11 cellular contexts compared by ENCODE assay signal in the genomic region with DNA sequence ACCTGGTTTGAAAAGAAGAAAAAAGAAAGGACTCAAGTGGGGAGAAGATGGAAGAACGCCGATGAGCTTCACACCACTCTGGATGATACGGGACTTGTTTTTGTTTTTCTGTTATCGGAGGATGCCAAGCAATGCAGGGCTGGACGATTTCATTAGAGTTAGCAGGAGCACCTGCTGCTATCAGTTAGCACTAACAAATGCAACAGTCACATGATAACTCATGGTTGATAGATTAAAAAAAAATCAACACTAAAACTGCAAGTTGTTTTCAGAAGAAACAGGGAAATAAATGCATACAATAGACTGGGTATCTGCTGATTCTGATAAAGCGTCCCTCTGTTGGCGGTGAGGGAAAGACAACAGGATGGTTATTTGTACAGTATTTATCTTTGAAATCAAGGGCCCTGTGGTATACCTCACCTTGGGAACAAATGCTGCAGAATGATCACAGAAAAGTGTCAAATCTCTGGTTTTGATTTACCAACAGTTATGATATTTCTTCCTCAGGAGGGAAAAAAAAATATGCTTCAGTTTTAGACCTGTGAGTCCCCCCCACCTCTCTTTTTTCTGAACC.
DNase-seq lines count a peak whose midpoint lies in the region; ATAC-seq, FAIRE-seq and TF ChIP-seq lines count a peak whose summit lies in the region.
"Had no signal": no experiment of that assay in that cellular context is flagged by ENCODE, and none has a peak within 500 bp of the region (broad histone marks: within the 10 kb centered on the region; RNA-seq: fewer than 3 reads in every experiment).

No MANE protein-coding gene starts in this region.

- H3K4me2 ChIP-seq in OCI-LY3 (ENCODE audit: low read length) (peak overlapping the region; percentile 55), H1 (ENCODE audit: insufficient read depth in 1 of 2, low read depth in 2 of 2, low read length in 2 of 2) (no peak overlapping the region)

- no peak overlapping the region for H3K56ac ChIP-seq in H1 (replicated peaks; ENCODE audit: insufficient read length, low read depth, low read length)

- no peak overlapping the region for H3K23ac ChIP-seq in H1 (ENCODE audit: insufficient read length)

- no peak overlapping the region for H2BK15ac ChIP-seq in H1 (ENCODE audit: low read length)

- TF ChIP-seq POLR2A in H1 (IDR thresholded peaks at IDR 0.05; ENCODE audit: control extremely low read depth in 1 of 2, low read depth in 2 of 2, low read length in 2 of 2): no peak

- H4K5ac ChIP-seq in H1 (ENCODE audit: insufficient read length, low read depth, low read length): no peak overlapping the region

- no peak overlapping the region for H3K18ac ChIP-seq in H1 (ENCODE audit: extremely low read depth, low read length)

- TF ChIP-seq CTCF in Caco-2 (IDR thresholded peaks at IDR 0.05; ENCODE audit: insufficient read depth in 1 of 2, low read depth in 1 of 2, low read length in 1 of 2, severe bottlenecking in 1 of 2, unreplicated experiment in 1 of 2) (no peak), OCI-LY3 (IDR thresholded peaks at IDR 0.05; ENCODE audit: low read depth, low read length) (no peak), H1 (IDR thresholded peaks at IDR 0.05; ENCODE audit: control extremely low read depth in 1 of 3, insufficient read depth in 1 of 3, low read depth in 1 of 3, low read length in 3 of 3) (no peak), pancreas (IDR thresholded peaks at IDR 0.05) (no peak), GM20000 (IDR thresholded peaks at IDR 0.05; ENCODE audit: extremely low read depth, missing control alignments) (no peak), GM10248 (IDR thresholded peaks at IDR 0.05; ENCODE audit: control extremely low read depth, extremely low read depth, low read depth, missing control alignments) (no peak)

- POLR2A ChIA-PET in Caco-2 (lab: Charles Lee): no interaction called here
- POLR2A ChIA-PET in H1 (lab: Charles Lee; ENCODE audit: partially characterized antibody): no interaction called here
- POLR2A ChIA-PET in GM10248 (lab: Yijun Ruan, JAX): no interaction called here

- H2BK20ac ChIP-seq in H1 (ENCODE audit: low read length): no peak overlapping the region

- DNase-seq in Caco-2: no peak
- DNase-seq in H1 (ENCODE audit: low read depth in 1 of 2, low spot score in 2 of 2): no peak
- no peak for DNase-seq in pancreas
- no peak for DNase-seq in HuH-7.5 (ENCODE audit: low spot score)
- DNase-seq in GM20000 (ENCODE audit: low spot score): no peak
- no peak for DNase-seq in GM10248 (ENCODE audit: extremely low spot score)
- DNase-seq: DMS79 treated with DMSO at 0.1 percent for 48 hours, heart left ventricle had no signal

- peaks cover 96% of the 10 kb centered on the region for H3K79me2 ChIP-seq in OCI-LY3 (ENCODE audit: low read length)
- peaks cover 0 to 3% of the 10 kb centered on the region in 2 experiments; a peak in 1 of 4 replicates for H3K79me2 ChIP-seq in H1 (ENCODE audit: control insufficient read depth in 1 of 2, insufficient read depth in 2 of 2, low read length in 2 of 2)

- no TSS peak for BruUV-seq in Caco-2 (replicated peaks; lab: Mats Ljungman, UMichigan)

- H3K23me2 ChIP-seq in H1 (ENCODE audit: low read depth, low read length): no peaks in the 10 kb centered on the region; the same call in 1 of the 2 replicates

- H2AFZ ChIP-seq in OCI-LY3 (ENCODE audit: low read depth, low read length): no peak overlapping the region
- H2AFZ ChIP-seq in H1 (ENCODE audit: low read length): no peak overlapping the region

- H3K9ac ChIP-seq in OCI-LY3 (ENCODE audit: low read length) (peak overlapping the region; percentile 26; the same call in 1 of the 2 replicates), H1 (replicated peaks in 1 of 4; ENCODE audit: extremely low read depth in 1 of 4, low read depth in 3 of 4, low read length in 3 of 4) (no peak overlapping the region)

- CTCF ChIA-PET in Caco-2 (lab: Charles Lee) (interaction anchor here (0.6 kb wide), 1 partner anchor 348 kb away, joined by 3 read pairs; no protein-coding TSS in a partner anchor), H1 (lab: Charles Lee; ENCODE audit: partially characterized antibody) (interaction anchor here (1.6 kb wide), 1 partner anchor 11 kb away, joined by 4 read pairs; no protein-coding TSS in a partner anchor), GM10248 (lab: Yijun Ruan, JAX) (interaction anchor here (0.8 to 1.2 kb wide), 3 partner anchors 11 to 62 kb away, joined by 3 to 4 read pairs (median 4); no protein-coding TSS in a partner anchor)

- H3K4me3 Mint-ChIP-seq in Caco-2 (ENCODE audit: unreplicated experiment): no peak overlapping the region

- no peaks in the 10 kb centered on the region for H3K9me3 ChIP-seq in Caco-2
- H3K9me3 ChIP-seq in OCI-LY3 (ENCODE audit: insufficient read depth, low read length): no peaks in the 10 kb centered on the region
- no peaks in the 10 kb centered on the region for H3K9me3 ChIP-seq in H1 (ENCODE audit: insufficient read depth in 2 of 2, low read depth in 1 of 2, low read length in 1 of 2)
- H3K9me3 ChIP-seq in pancreas: no peaks in the 10 kb centered on the region
- H3K9me3 ChIP-seq: heart left ventricle had no signal

- H2AK5ac ChIP-seq in H1 (ENCODE audit: low read depth, low read length): no peak overlapping the region

- WGBS in H1 (ENCODE audit: extremely low coverage in 1 of 2, insufficient coverage in 1 of 2, insufficient read length in 1 of 2, insufficient replicate concordance in 2 of 2, low coverage in 1 of 2, low lambda C conversion rate in 2 of 2, missing lambda C conversion rate in 1 of 2), 2 experiments: 64% methylated on average over 7 of the region's 7 CpGs; no CpG with 5 or more reads in 1 of the 2 experiments
- 39 to 49% methylated on average over 7 of the region's 7 CpGs for whole genome bisulfite sequencing in pancreas, 2 donors

- no peak for TF ChIP-seq RAD21 in H1 (IDR thresholded peaks at IDR 0.05 in 1 of 2, conservative IDR thresholded peaks at IDR 0.05 in 1 of 2; ENCODE audit: low read depth in 2 of 2, low read length in 2 of 2)

- peak overlapping the region; percentile 46 for H3K27ac ChIP-seq in OCI-LY3 (ENCODE audit: low read length)
- no peak overlapping the region for H3K27ac ChIP-seq in H1 (ENCODE audit: low read depth, low read length)
- peak overlapping the region in 2 of 4 donors; percentile 27 to 60 for H3K27ac ChIP-seq in pancreas

- H2BK5ac ChIP-seq in H1 (ENCODE audit: low read depth, low read length): no peak overlapping the region

- no peak overlapping the region for H3K4me3 ChIP-seq in Caco-2 (ENCODE audit: low read depth, low read length)
- peak overlapping the region; percentile 20; the same call in 1 of the 2 replicates for H3K4me3 ChIP-seq in OCI-LY3 (ENCODE audit: low read length)
- no peak overlapping the region for H3K4me3 ChIP-seq in H1 (ENCODE audit: extremely low read depth in 1 of 4, insufficient read depth in 2 of 4, low read depth in 3 of 4, low read length in 4 of 4)
- no peak overlapping the region for H3K4me3 ChIP-seq in pancreas
- H3K4me3 ChIP-seq: coronary artery, heart left ventricle had no signal

- no peaks in the 10 kb centered on the region for H3K79me1 ChIP-seq in H1 (ENCODE audit: low read depth, low read length)

- peak in 3 of 4 donors; percentile 9 to 29 (median 16) for ATAC-seq in pancreas

- H4K20me1 ChIP-seq in OCI-LY3 (ENCODE audit: insufficient read depth, low read length): peaks cover 90% of the 10 kb centered on the region
- peaks cover 0 to 2% of the 10 kb centered on the region in 2 experiments for H4K20me1 ChIP-seq in H1 (replicated peaks in 1 of 2; ENCODE audit: control insufficient read depth in 1 of 2, insufficient read depth in 2 of 2, low read length in 2 of 2)

- H4K8ac ChIP-seq in H1 (ENCODE audit: extremely low read depth, insufficient read depth, low read length): no peak overlapping the region

- H3K27ac Mint-ChIP-seq in Caco-2 (ENCODE audit: unreplicated experiment): peak overlapping the region; percentile 76

- no peak for TF ChIP-seq EP300 in H1 (IDR thresholded peaks at IDR 0.05; ENCODE audit: borderline replicate concordance in 1 of 2, low read depth in 2 of 2, low read length in 2 of 2)

- peaks cover 2% of the 10 kb centered on the region; the same call in 1 of the 2 replicates for H3K36me3 ChIP-seq in Caco-2 (ENCODE audit: control insufficient read depth, insufficient read depth, low read length)
- peaks cover 33% of the 10 kb centered on the region for H3K36me3 ChIP-seq in OCI-LY3 (replicated peaks; ENCODE audit: low read depth, low read length)
- no peaks in the 10 kb centered on the region for H3K36me3 ChIP-seq in H1 (ENCODE audit: control insufficient read depth in 2 of 4, insufficient read depth in 4 of 4, low read length in 3 of 4)
- H3K36me3 ChIP-seq in pancreas: no peaks in the 10 kb centered on the region

- no peak overlapping the region for H2BK120ac ChIP-seq in H1 (replicated peaks; ENCODE audit: low read depth, low read length)

- intact Hi-C loops in Caco-2 (cut with micrococcal nuclease; ENCODE audit: unreplicated experiment) (loop anchor here (5.0 kb wide), 2 partner anchors 244 to 579 kb away; no protein-coding TSS in a partner anchor), pancreas (cut with DNase I) (loop anchor here in 2 of 3 donors (10.0 kb wide), 2 partner anchors 56 to 576 kb away; partner anchors contain the start of gene FOXP1 (in 1 of the 2))

- peaks cover 36% of the 10 kb centered on the region for H3K36me3 Mint-ChIP-seq in Caco-2 (ENCODE audit: insufficient read depth, unreplicated experiment)

- no peak overlapping the region for H3K4ac ChIP-seq in H1 (replicated peaks; ENCODE audit: insufficient read length, low read depth, low read length)

- H4K91ac ChIP-seq in H1 (replicated peaks; ENCODE audit: insufficient read length, low read length): no peak overlapping the region

- peaks cover 15% of the 10 kb centered on the region for H3K4me1 ChIP-seq in Caco-2
- peaks cover 97% of the 10 kb centered on the region for H3K4me1 ChIP-seq in OCI-LY3 (ENCODE audit: low read length)
- H3K4me1 ChIP-seq in H1 (replicated peaks in 1 of 4; ENCODE audit: control insufficient read depth in 3 of 4, insufficient read depth in 4 of 4, low read length in 3 of 4): peaks cover 2 to 5% (median 2%) of the 10 kb centered on the region in 4 experiments; a peak in 4 of 7 replicates
- H3K4me1 ChIP-seq in pancreas: peaks cover 34 to 55% (median 52%) of the 10 kb centered on the region in 3 donors

- H3K27me3 Mint-ChIP-seq in Caco-2 (ENCODE audit: insufficient read depth, unreplicated experiment): no peaks in the 10 kb centered on the region

- H2BK12ac ChIP-seq in H1 (ENCODE audit: low read depth, low read length): no peak overlapping the region

- peaks cover 6% of the 10 kb centered on the region for H3K4me1 Mint-ChIP-seq in Caco-2 (ENCODE audit: low read depth, unreplicated experiment)

- H3K27me3 ChIP-seq in Caco-2 (replicated peaks; ENCODE audit: control insufficient read depth, insufficient read depth, low read length) (no peaks in the 10 kb centered on the region), OCI-LY3 (ENCODE audit: low read depth, low read length) (no peaks in the 10 kb centered on the region), H1 (replicated peaks in 1 of 4; ENCODE audit: control insufficient read depth in 3 of 4, extremely low read depth in 1 of 4, insufficient read depth in 3 of 4, low read length in 3 of 4) (peaks cover 4 to 12% (median 6%) of the 10 kb centered on the region in 4 experiments; a peak in 5 of 7 replicates), pancreas (no peaks in the 10 kb centered on the region)
- H3K27me3 ChIP-seq: heart left ventricle had no signal

- no peak overlapping the region for H3K14ac ChIP-seq in H1 (ENCODE audit: insufficient read length)

- FAIRE-seq in H1 (lab: Jason Lieb, UNC): peak; percentile 7
- FAIRE-seq in pancreas (lab: Jason Lieb, UNC): no peak
- FAIRE-seq: GM18507 had no signal

- H3K9me3 Mint-ChIP-seq in Caco-2 (ENCODE audit: unreplicated experiment): no peaks in the 10 kb centered on the region
